1 cellular context compared by ENCODE assay signal in the genomic region with DNA sequence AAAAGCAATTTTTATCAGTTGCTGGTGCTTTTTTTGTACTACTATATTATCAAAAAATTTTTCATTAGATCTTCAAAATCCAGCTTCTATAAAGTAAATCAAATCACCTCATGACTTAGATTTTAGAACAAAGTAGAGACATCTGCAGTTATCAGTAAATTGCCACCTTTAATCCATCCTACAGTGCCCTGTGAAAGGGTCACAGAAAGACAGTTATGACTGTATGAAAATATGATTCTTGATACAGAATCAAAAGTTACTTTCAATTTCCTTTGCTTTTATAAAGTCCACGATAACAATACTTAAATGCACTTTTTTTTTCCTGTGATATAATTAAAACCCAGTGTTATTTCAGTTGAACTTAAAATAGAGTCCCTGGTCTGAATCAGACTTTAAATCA.
TF ChIP-seq lines count a peak whose summit lies in the region.

No MANE protein-coding gene starts in this region.

TF ChIP-seq in HepG2, 621 proteins besides CTCF, POLR2A, EP300 and RAD21 (continued from another document):
- TF ChIP-seq ZNF576 (CRISPR knock-in tag; IDR thresholded peaks at IDR 0.05): no peak
- TF ChIP-seq, protein P1, sequence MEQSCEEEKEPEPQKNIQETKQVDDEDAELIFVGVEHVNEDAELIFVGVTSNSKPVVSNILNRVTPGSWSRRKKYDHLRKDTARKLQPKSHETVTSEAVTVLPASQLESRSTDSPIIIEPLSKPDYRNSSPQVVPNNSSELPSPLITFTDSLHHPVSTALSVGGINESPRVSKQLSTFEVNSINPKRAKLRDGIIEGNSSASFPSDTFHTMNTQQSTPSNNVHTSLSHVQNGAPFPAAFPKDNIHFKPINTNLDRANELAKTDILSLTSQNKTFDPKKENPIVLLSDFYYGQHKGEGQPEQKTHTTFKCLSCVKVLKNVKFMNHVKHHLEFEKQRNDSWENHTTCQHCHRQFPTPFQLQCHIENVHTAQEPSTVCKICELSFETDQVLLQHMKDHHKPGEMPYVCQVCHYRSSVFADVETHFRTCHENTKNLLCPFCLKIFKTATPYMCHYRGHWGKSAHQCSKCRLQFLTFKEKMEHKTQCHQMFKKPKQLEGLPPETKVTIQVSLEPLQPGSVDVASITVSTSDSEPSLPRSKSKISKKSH (CRISPR knock-in tag; IDR thresholded peaks at IDR 0.05; ENCODE audit: borderline replicate concordance): no peak
- TF ChIP-seq SIN3A (IDR thresholded peaks at IDR 0.05; ENCODE audit: borderline replicate concordance, low read depth, low read length): no peak
- TF ChIP-seq TRAFD1 (CRISPR knock-in tag; IDR thresholded peaks at IDR 0.05; ENCODE audit: borderline replicate concordance): no peak
- no peak for TF ChIP-seq SOX13 (IDR thresholded peaks at IDR 0.05)
- TF ChIP-seq SOX13 (CRISPR knock-in tag; conservative IDR thresholded peaks at IDR 0.05 in 1 of 2, IDR thresholded peaks at IDR 0.05 in 1 of 2): no peak
- TF ChIP-seq, protein P2, sequence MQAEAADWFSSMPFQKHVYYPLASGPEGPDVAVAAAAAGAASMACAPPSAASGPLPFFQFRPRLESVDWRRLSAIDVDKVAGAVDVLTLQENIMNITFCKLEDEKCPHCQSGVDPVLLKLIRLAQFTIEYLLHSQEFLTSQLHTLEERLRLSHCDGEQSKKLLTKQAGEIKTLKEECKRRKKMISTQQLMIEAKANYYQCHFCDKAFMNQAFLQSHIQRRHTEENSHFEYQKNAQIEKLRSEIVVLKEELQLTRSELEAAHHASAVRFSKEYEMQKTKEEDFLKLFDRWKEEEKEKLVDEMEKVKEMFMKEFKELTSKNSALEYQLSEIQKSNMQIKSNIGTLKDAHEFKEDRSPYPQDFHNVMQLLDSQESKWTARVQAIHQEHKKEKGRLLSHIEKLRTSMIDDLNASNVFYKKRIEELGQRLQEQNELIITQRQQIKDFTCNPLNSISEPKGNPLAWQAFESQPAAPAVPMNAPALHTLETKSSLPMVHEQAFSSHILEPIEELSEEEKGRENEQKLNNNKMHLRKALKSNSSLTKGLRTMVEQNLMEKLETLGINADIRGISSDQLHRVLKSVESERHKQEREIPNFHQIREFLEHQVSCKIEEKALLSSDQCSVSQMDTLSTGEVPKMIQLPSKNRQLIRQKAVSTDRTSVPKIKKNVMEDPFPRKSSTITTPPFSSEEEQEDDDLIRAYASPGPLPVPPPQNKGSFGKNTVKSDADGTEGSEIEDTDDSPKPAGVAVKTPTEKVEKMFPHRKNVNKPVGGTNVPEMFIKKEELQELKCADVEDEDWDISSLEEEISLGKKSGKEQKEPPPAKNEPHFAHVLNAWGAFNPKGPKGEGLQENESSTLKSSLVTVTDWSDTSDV (CRISPR knock-in tag; IDR thresholded peaks at IDR 0.05): no peak
- no peak for TF ChIP-seq ZNF678 (CRISPR knock-in tag; IDR thresholded peaks at IDR 0.05)
- TF ChIP-seq NFIC (IDR thresholded peaks at IDR 0.05; ENCODE audit: low read length): no peak
- no peak for TF ChIP-seq MBNL3 (CRISPR knock-in tag; conservative IDR thresholded peaks at IDR 0.05)
